32 cellular contexts compared by ENCODE assay signal in the genomic region with DNA sequence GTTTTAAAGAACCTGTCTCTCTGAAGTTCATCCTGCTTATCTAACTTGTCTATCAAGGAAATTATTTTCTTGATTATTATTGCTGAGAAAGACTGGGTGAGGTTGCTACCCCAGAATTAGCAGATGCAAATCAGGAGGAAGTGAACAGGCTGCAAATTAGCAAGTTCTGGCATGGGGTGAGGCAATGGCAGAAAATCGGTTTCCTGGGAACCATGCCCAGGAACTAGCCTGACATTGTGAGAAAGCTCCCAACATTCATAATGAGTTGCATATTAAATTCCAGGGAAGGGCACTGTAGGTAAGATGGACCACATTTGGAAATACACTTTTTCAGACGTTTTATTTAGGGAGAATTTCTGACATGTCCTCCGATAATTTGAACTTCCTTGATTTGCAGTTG. TPM values are rescaled to one million over a fixed set of nuclear protein-coding genes. Genes with fewer than 3 reads are reported as not detected.
"Had no signal": no experiment of that assay in that cellular context is flagged by ENCODE, and none has a peak within 500 bp of the region (broad histone marks: within the 10 kb centered on the region; RNA-seq: fewer than 3 reads in every experiment).

No MANE protein-coding gene starts in this region.

- H3K4me3 ChIP-seq: colonic mucosa, dorsolateral prefrontal cortex, heart right ventricle, left lung, lung, ovary, smooth muscle cell, stomach, suprapubic skin, tibial nerve had no signal

- H3K27ac ChIP-seq: colonic mucosa, dorsolateral prefrontal cortex, heart right ventricle, left lung, neutrophil, ovary, stomach, suprapubic skin, tibial nerve had no signal

- H3K9me3 ChIP-seq: colonic mucosa, heart right ventricle, left lung, neutrophil, ovary, stomach, suprapubic skin, tibial nerve had no signal

- ATAC-seq: activated CD4-positive, alpha-beta T cell treated with anti-CD3 and anti-CD28 coated beads for 36 hours; activated naive CD4-positive, alpha-beta T cell treated with anti-CD3 and anti-CD28 coated beads, Interleukin-2, amount 50 U/mL, for 72 hours; activated T-helper 17 cell treated with anti-CD3 and anti-CD28 coated beads, Interleukin-2, amount 50 U/mL, for 72 hours; effector memory CD8-positive, alpha-beta T cell; heart right ventricle; left lung; sciatic nerve; stimulated activated memory B cell treated with anti-CD40 and anti-IgM and Interleukin-4, amounts not matched to agents 10 μg/mL and 1 μg/mL and 100 μg/mL, for 72 hours; T-cell; WTC11 had no signal

- H3K4me1 ChIP-seq: colonic mucosa, heart right ventricle, left lung, stomach, tibial nerve had no signal

- H3K36me3 ChIP-seq: colonic mucosa, heart right ventricle, left lung, neutrophil, ovary, stomach, suprapubic skin, tibial nerve had no signal

- H3K27me3 ChIP-seq: colonic mucosa, left lung, neutrophil, ovary, stomach, suprapubic skin, tibial nerve had no signal

- DNase-seq: activated CD4-positive, alpha-beta T cell treated with anti-CD3 and anti-CD28 coated beads for 36 hours; activated CD4-positive, alpha-beta T cell treated with anti-CD3 and anti-CD28 coated beads, Interleukin-2, amount 50 U/mL, for 4 hours; activated CD8-positive, alpha-beta memory T cell treated with anti-CD3 and anti-CD28 coated beads for 24 hours; activated CD8-positive, alpha-beta memory T cell treated with anti-CD3 and anti-CD28 coated beads, Interleukin-2, amount 50 U/mL, for 4 hours; activated T-cell treated with anti-CD3 and anti-CD28 coated beads, Interleukin-2, amount 50 U/mL, for 24 hours; aorta; central memory CD4-positive, alpha-beta T cell; colonic mucosa; dorsolateral prefrontal cortex; effector memory CD8-positive, alpha-beta T cell; heart right ventricle; immature natural killer cell; left lung; ovary; stimulated activated CD4-positive, alpha-beta T cell treated with anti-CD3 and anti-CD28 coated beads, Interleukin-15, amount 100 ng/mL, for 24 hours; stomach; T-cell had no signal

RNA-seq across cellular contexts. Expression of gene ARSF, which starts 11.6 kb away (rescaled TPM):
- total RNA-seq: activated CD4-positive, alpha-beta T cell treated with anti-CD3 and anti-CD28 coated beads for 36 hours; activated naive CD4-positive, alpha-beta T cell treated with anti-CD3 and anti-CD28 coated beads, Interleukin-2, amount 50 U/mL, for 72 hours; activated T-helper 17 cell treated with anti-CD3 and anti-CD28 coated beads, Interleukin-2, amount 50 U/mL, for 72 hours; aorta; colonic mucosa; endothelial cell of umbilical vein; fibroblast of villous mesenchyme; heart right ventricle; kidney epithelial cell; myocyte; ovary; pulmonary artery endothelial cell; sciatic nerve; smooth muscle cell; stomach; T-cell; tibial nerve; WTC11 had no signal
- polyA plus RNA-seq: aorta, endothelial cell of umbilical vein, heart right ventricle, immature natural killer cell, lung, ovary, smooth muscle cell had no signal

RNA-seq across cellular contexts. Expression of gene ARSH, which starts 46.5 kb away (rescaled TPM):
- total RNA-seq: activated CD4-positive, alpha-beta T cell treated with anti-CD3 and anti-CD28 coated beads for 36 hours; activated naive CD4-positive, alpha-beta T cell treated with anti-CD3 and anti-CD28 coated beads, Interleukin-2, amount 50 U/mL, for 72 hours; aorta; colonic mucosa; endothelial cell of umbilical vein; fibroblast of villous mesenchyme; heart right ventricle; kidney epithelial cell; left lung; lung; myocyte; ovary; pulmonary artery endothelial cell; sciatic nerve; smooth muscle cell; stomach; T-cell; tibial nerve; WTC11 had no signal
- polyA plus RNA-seq: aorta, endothelial cell of umbilical vein, heart right ventricle, immature natural killer cell, ovary, smooth muscle cell had no signal
